Comparison of ENCODE assay signal across 1 cellular context in the genomic region with DNA sequence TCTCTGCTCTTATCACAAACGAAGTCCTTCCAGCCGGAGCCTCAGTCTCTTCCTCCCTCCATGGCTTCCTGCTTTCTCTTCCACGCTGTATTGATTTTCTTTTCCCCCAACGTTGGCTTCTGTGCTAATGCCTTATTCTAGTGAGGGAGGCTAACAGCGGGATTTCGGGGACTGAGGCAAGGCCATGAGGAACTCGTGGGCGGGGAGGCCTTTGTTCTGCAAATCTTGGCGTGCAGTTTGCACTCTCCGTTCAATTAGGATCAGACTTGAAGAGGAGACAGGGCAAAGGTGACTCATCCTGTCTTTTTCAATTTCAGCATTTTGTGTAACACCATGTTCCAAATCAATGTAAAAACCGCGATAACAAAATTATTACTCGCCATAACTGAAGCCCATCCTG.
TF ChIP-seq lines count a peak whose summit lies in the region.

No MANE protein-coding gene starts in this region.

TF ChIP-seq in GM12878, 131 proteins besides CTCF, POLR2A, EP300 and RAD21:
- TF ChIP-seq SMC3 (IDR thresholded peaks at IDR 0.05; ENCODE audit: borderline replicate concordance, low read length) (no peak), SMARCA5 (IDR thresholded peaks at IDR 0.05) (no peak)
